In genomic region chr19:16027528-16027927, GRCh38 we compare ENCODE assay signal across 22 cellular contexts.
"Had no signal": no experiment of that assay in that cellular context is flagged by ENCODE, and none has a peak within 500 bp of the region (broad histone marks: within the 10 kb centered on the region; RNA-seq: fewer than 3 reads in every experiment).

No MANE protein-coding gene starts in this region.

- DNase-seq: activated CD4-positive, alpha-beta T cell treated with anti-CD3 and anti-CD28 coated beads, Interleukin-2, amount 50 U/mL, for 48 hours; activated naive CD4-positive, alpha-beta T cell treated with anti-CD3 and anti-CD28 coated beads, Interleukin-2, amount 10 ng/mL, durations not matched to agents 7 days and 5 days; activated T-cell treated with anti-CD3 and anti-CD28 coated beads, Interleukin-2, amount 50 U/mL, for 1 hour; central memory CD4-positive, alpha-beta T cell; dermis blood vessel endothelial cell; effector CD8-positive, alpha-beta T cell; erythroblast; foreskin fibroblast; heart right ventricle; islet precursor cell; mesenchymal stem cell; nephron progenitor cell; small intestine; stimulated activated CD4-positive, alpha-beta T cell treated with anti-CD3 and anti-CD28 coated beads, Interleukin-4, amount 100 ng/mL, for 1 hour; transverse colon; uterus had no signal

- H3K9ac ChIP-seq: SK-N-SH had no signal

- H3K4me1 ChIP-seq: adrenal gland, heart right ventricle, right lobe of liver, transverse colon, uterus had no signal

- H3K9me3 ChIP-seq: adrenal gland, heart right ventricle, right lobe of liver, SK-N-SH, transverse colon, uterus had no signal

- H3K36me3 Mint-ChIP-seq: activated naive CD4-positive, alpha-beta T cell treated with anti-CD3 and anti-CD28 coated beads, Interleukin-2, amount 10 ng/mL, durations not matched to agents 7 days and 5 days had no signal

- H3K4me2 ChIP-seq: SK-N-SH had no signal

- H3K9me2 ChIP-seq: SK-N-SH had no signal

- H3K27me3 ChIP-seq: adrenal gland, right lobe of liver, transverse colon, uterus had no signal

- H3K4me3 Mint-ChIP-seq: activated naive CD4-positive, alpha-beta T cell treated with anti-CD3 and anti-CD28 coated beads, Interleukin-2, amount 10 ng/mL, durations not matched to agents 7 days and 5 days; nephron progenitor cell had no signal

- H3K4me1 Mint-ChIP-seq: activated naive CD4-positive, alpha-beta T cell treated with anti-CD3 and anti-CD28 coated beads, Interleukin-2, amount 10 ng/mL, durations not matched to agents 7 days and 5 days; nephron progenitor cell had no signal

- ATAC-seq: activated CD4-positive, CD25-positive, alpha-beta regulatory T cell treated with anti-CD3 and anti-CD28 coated beads, Interleukin-2, amount 50 U/mL, for 24 hours; heart right ventricle; left cardiac atrium; right lobe of liver had no signal

- H3K27ac Mint-ChIP-seq: activated naive CD4-positive, alpha-beta T cell treated with anti-CD3 and anti-CD28 coated beads, Interleukin-2, amount 10 ng/mL, durations not matched to agents 7 days and 5 days; activated T-helper 2 cell treated with anti-CD3 and anti-CD28 coated beads, Interferon-gamma antibody, Interleukin-2, Interleukin-4, amounts not matched to agents 10 μg/mL and 5 μg/mL and 100 μg/mL, durations not matched to agents 14 hours and 24 hours and 36 hours; nephron progenitor cell had no signal

- H3K36me3 ChIP-seq: adrenal gland, heart right ventricle, right lobe of liver, transverse colon, uterus had no signal

- H3K27ac ChIP-seq: adrenal gland, heart right ventricle, right lobe of liver, transverse colon, uterus had no signal

- H3K9me3 Mint-ChIP-seq: activated naive CD4-positive, alpha-beta T cell treated with anti-CD3 and anti-CD28 coated beads, Interleukin-2, amount 10 ng/mL, durations not matched to agents 7 days and 5 days; activated T-helper 2 cell treated with anti-CD3 and anti-CD28 coated beads, Interferon-gamma antibody, Interleukin-2, Interleukin-4, amounts not matched to agents 10 μg/mL and 5 μg/mL and 100 μg/mL, durations not matched to agents 14 hours and 24 hours and 36 hours had no signal

- H3K4me3 ChIP-seq: adrenal gland, heart right ventricle, right lobe of liver, transverse colon, uterus had no signal
